Comparison of ENCODE assay signal across 8 cellular contexts in the genomic region with DNA sequence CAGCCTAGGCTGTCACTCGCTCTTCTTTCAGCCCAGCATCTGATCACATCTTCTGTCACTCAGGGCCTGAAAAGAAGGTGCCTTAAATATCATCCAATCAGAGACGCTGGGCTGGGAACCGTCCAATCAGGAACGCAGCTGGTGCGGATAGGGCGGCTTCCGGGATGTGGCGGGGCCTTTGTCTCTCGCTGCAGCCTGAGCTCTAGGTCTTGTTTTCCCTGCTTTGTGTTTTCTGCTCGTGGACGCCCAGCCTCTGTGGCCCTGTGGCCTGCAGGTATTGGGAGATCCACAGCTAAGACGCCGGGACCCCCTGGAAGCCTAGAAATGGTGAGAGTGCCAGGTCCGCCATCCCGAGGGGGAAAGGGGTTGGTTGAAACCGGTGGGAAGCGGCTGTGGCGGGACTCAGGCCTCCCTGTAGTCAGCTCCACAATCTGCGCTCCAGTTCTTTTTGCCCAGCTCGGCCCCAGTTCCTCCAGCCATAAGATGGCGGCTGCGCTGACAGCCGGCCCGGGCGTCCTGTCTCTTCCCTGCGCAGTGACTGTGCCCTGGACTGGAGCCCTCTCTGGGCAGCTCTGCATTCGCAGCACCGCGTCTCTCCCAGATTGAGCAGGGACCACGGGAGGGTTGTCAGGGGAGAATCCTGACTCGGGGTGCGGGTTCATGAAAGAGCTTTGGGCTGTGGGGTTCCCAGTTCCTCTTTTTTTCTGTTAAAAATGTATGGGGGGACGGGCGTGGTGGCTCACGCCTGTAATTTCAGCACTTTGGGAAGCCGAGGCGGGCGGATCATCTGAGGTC. TPM values are rescaled to one million over a fixed set of nuclear protein-coding genes. Genes with fewer than 3 reads are reported as not detected.
A peak's percentile ranks its signal among the peaks of the same experiment; 100 is the strongest.
DNase-seq lines count a peak whose midpoint lies in the region; ATAC-seq and TF ChIP-seq lines count a peak whose summit lies in the region.

A gene (plus strand): TSS at position 175 of the 795 bp plus-strand sequence. CDS start 150 bp downstream, at position 325.

- H2AFZ ChIP-seq in neural cell (ENCODE audit: low read depth, low read length): peak within 1 kb of the TSS; percentile 83

- no peaks in the 10 kb centered on the region for H4K20me1 ChIP-seq in neural cell (ENCODE audit: insufficient read depth)

- TF ChIP-seq CTCF in RWPE2 (IDR thresholded peaks at IDR 0.05; ENCODE audit: poor library complexity, severe bottlenecking): no peak
- no peak for TF ChIP-seq CTCF in fibroblast of villous mesenchyme (IDR thresholded peaks at IDR 0.05; ENCODE audit: insufficient read depth, low read depth, low read length)
- no peak for TF ChIP-seq CTCF in neural cell (IDR thresholded peaks at IDR 0.05; ENCODE audit: poor library complexity, severe bottlenecking)

- H3K4me3 Mint-ChIP-seq in stimulated activated naive CD8-positive, alpha-beta T cell treated with anti-CD3 and anti-CD28 coated beads, Interleukin-15, amount 100 ng/mL, for 72 hours: peak within 1 kb of the TSS; percentile 99 to 100

- H3K27me3 ChIP-seq in HUES64 (ENCODE audit: insufficient read depth, low read length): no peaks in the 10 kb centered on the region
- no peaks in the 10 kb centered on the region for H3K27me3 ChIP-seq in RWPE2 (ENCODE audit: insufficient read depth, poor library complexity, severe bottlenecking)
- no peaks in the 10 kb centered on the region for H3K27me3 ChIP-seq in neural cell (ENCODE audit: insufficient read depth, low read depth, low read length)

- H3K9me3 ChIP-seq in HUES64 (ENCODE audit: insufficient read depth, low read depth, low read length) (no peaks in the 10 kb centered on the region; the same call in 1 of the 2 replicates), RWPE2 (ENCODE audit: severe bottlenecking) (no peaks in the 10 kb centered on the region), neural cell (ENCODE audit: low read length) (peaks cover under 1% of the 10 kb centered on the region)

- peak within 1 kb of the TSS; percentile 99 for H3K9ac ChIP-seq in HUES64 (ENCODE audit: low read depth, low read length)
- peak within 1 kb of the TSS; percentile 86 for H3K9ac ChIP-seq in neural cell (ENCODE audit: low read length)

- peak within 1 kb of the TSS; percentile 69 for H3K4me2 ChIP-seq in neural cell (ENCODE audit: low read length)

- H3K79me2 ChIP-seq in neural cell (replicated peaks; ENCODE audit: insufficient read depth, low read length): peaks cover 30% of the 10 kb centered on the region

- H3K36me3 ChIP-seq in HUES64 (ENCODE audit: insufficient read depth, low read length): peaks cover 6% of the 10 kb centered on the region; the same call in 1 of the 2 replicates
- H3K36me3 ChIP-seq in RWPE2 (ENCODE audit: low read depth): no peaks in the 10 kb centered on the region
- H3K36me3 ChIP-seq in neural cell (ENCODE audit: insufficient read depth, low read length): no peaks in the 10 kb centered on the region

- H3K27ac Mint-ChIP-seq in stimulated activated naive CD8-positive, alpha-beta T cell treated with anti-CD3 and anti-CD28 coated beads, Interleukin-15, amount 100 ng/mL, for 72 hours: peak within 1 kb of the TSS; percentile 99

- in situ Hi-C loops in Caki2 (cut with HindIII; ENCODE audit: low pct_unique_long_range_greater_than_20kb, low sequenced_read_pairs): no loop called here

- H3K27ac ChIP-seq in HUES64 (ENCODE audit: low read depth, low read length) (peak within 1 kb of the TSS; percentile 93), RWPE2 (ENCODE audit: poor library complexity, severe bottlenecking) (peak within 1 kb of the TSS; percentile 52), neural cell (ENCODE audit: low read length) (peak within 1 kb of the TSS; percentile 90)

- under 1% methylated on average over 38 of the region's 38 CpGs for WGBS in HUES64

- H3K4me1 ChIP-seq in HUES64 (ENCODE audit: insufficient read depth, low read length) (peaks cover 8% of the 10 kb centered on the region; the same call in 1 of the 2 replicates), RWPE2 (ENCODE audit: insufficient read depth, poor library complexity, severe bottlenecking) (no peaks in the 10 kb centered on the region)

- no peaks in the 10 kb centered on the region for H3K9me3 Mint-ChIP-seq in stimulated activated naive CD8-positive, alpha-beta T cell treated with anti-CD3 and anti-CD28 coated beads, Interleukin-15, amount 100 ng/mL, for 72 hours

- no peaks in the 10 kb centered on the region for H3K9me2 ChIP-seq in neural cell (ENCODE audit: insufficient read depth, low read length)

- TF ChIP-seq EP300 in neural cell (conservative IDR thresholded peaks at IDR 0.05; ENCODE audit: poor library complexity, severe bottlenecking): peak; percentile 85

- H3K4me1 Mint-ChIP-seq in stimulated activated naive CD8-positive, alpha-beta T cell treated with anti-CD3 and anti-CD28 coated beads, Interleukin-15, amount 100 ng/mL, for 72 hours: peaks cover 40% of the 10 kb centered on the region

- H3K4me3 ChIP-seq in HUES64 (ENCODE audit: low read length) (peak within 1 kb of the TSS; percentile 95), RWPE2 (ENCODE audit: severe bottlenecking) (peak within 1 kb of the TSS; percentile 46), fibroblast of villous mesenchyme (ENCODE audit: low read depth, low read length) (peak within 1 kb of the TSS; percentile 76), neural cell (ENCODE audit: low read length) (peak within 1 kb of the TSS; percentile 90)

- no peaks in the 10 kb centered on the region for H3K27me3 Mint-ChIP-seq in stimulated activated naive CD8-positive, alpha-beta T cell treated with anti-CD3 and anti-CD28 coated beads, Interleukin-15, amount 100 ng/mL, for 72 hours

- ATAC-seq in GM21390 (IDR thresholded peaks at IDR 0.05; ENCODE audit: unreplicated experiment): peak; percentile 95
- ATAC-seq in RWPE2 (ENCODE audit: low read depth): peak; percentile 98
- peak; percentile 99 for ATAC-seq in stimulated activated naive CD8-positive, alpha-beta T cell treated with anti-CD3 and anti-CD28 coated beads, Interleukin-15, amount 100 ng/mL, for 72 hours

- peak; percentile 44 for TF ChIP-seq RAD21 in neural cell (conservative IDR thresholded peaks at IDR 0.05)

- peak; percentile 95 for DNase-seq in Caki2 (ENCODE audit: low read depth)
- DNase-seq in RWPE2 (ENCODE audit: low spot score): peak; percentile 66
- peak; percentile 49 for DNase-seq in activated gamma-delta T cell (lab: John Stamatoyannopoulos, UW)
- DNase-seq in fibroblast of villous mesenchyme (ENCODE audit: low read depth): peak; percentile 87
- DNase-seq in stimulated activated naive CD8-positive, alpha-beta T cell treated with anti-CD3 and anti-CD28 coated beads, Interleukin-15, amount 100 ng/mL, for 72 hours: peak; percentile 85 to 95

- no peaks in the 10 kb centered on the region for H3F3A ChIP-seq in neural cell (ENCODE audit: insufficient read depth, low read length, poor library complexity, severe bottlenecking)

TF ChIP-seq in neural cell, 6 proteins besides CTCF, POLR2A, EP300 and RAD21:
- TF ChIP-seq, protein P1, sequence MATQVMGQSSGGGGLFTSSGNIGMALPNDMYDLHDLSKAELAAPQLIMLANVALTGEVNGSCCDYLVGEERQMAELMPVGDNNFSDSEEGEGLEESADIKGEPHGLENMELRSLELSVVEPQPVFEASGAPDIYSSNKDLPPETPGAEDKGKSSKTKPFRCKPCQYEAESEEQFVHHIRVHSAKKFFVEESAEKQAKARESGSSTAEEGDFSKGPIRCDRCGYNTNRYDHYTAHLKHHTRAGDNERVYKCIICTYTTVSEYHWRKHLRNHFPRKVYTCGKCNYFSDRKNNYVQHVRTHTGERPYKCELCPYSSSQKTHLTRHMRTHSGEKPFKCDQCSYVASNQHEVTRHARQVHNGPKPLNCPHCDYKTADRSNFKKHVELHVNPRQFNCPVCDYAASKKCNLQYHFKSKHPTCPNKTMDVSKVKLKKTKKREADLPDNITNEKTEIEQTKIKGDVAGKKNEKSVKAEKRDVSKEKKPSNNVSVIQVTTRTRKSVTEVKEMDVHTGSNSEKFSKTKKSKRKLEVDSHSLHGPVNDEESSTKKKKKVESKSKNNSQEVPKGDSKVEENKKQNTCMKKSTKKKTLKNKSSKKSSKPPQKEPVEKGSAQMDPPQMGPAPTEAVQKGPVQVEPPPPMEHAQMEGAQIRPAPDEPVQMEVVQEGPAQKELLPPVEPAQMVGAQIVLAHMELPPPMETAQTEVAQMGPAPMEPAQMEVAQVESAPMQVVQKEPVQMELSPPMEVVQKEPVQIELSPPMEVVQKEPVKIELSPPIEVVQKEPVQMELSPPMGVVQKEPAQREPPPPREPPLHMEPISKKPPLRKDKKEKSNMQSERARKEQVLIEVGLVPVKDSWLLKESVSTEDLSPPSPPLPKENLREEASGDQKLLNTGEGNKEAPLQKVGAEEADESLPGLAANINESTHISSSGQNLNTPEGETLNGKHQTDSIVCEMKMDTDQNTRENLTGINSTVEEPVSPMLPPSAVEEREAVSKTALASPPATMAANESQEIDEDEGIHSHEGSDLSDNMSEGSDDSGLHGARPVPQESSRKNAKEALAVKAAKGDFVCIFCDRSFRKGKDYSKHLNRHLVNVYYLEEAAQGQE (IDR thresholded peaks at IDR 0.05; ENCODE audit: borderline replicate concordance): peak; percentile 92
- peak; percentile 95 for TF ChIP-seq POLR2AphosphoS5 (IDR thresholded peaks at IDR 0.05)
- TF ChIP-seq EZH2 (IDR thresholded peaks at IDR 0.05; ENCODE audit: borderline replicate concordance, insufficient read depth, low read length, poor library complexity, severe bottlenecking): no peak
- peak; percentile 57 for TF ChIP-seq SMC3 (conservative IDR thresholded peaks at IDR 0.05; ENCODE audit: poor library complexity)
- TF ChIP-seq TAF1 (IDR thresholded peaks at IDR 0.05; ENCODE audit: low read depth): peak; percentile 90
- peak; percentile 97 for TF ChIP-seq MXI1 (conservative IDR thresholded peaks at IDR 0.05; ENCODE audit: poor library complexity, severe bottlenecking)
TF ChIP-seq in neural cell: peak in this region for 5.

RNA-seq across cellular contexts. Expression of the gene that starts here (rescaled TPM):
- 3.2 and 9.4 TPM in 2 replicates for total RNA-seq in Caki2 (2014; rRNA removed; shearing (Covaris generic); ENCODE audit: low replicate concordance)
- 15.1 TPM for polyA plus RNA-seq in HUES64 (2013, experiment 1 of 2)
- polyA plus RNA-seq in HUES64 (2013, experiment 2 of 2): 18.8 TPM
- 5.5 and 7.8 TPM in 2 replicates for total RNA-seq in fibroblast of villous mesenchyme
- polyA plus RNA-seq in neural cell: 18.8 and 22.1 TPM in 2 replicates
- 39.2 and 46.5 TPM in 2 replicates for polyA minus RNA-seq in neural cell

Comparison
In these comparisons a context has a peak if more than half of its experiments do, and no peak if none do; other contexts are left out.
1. Peak in every context shown above with its lines: DNase-seq, ATAC-seq, H3K4me3 ChIP-seq and H3K27ac ChIP-seq.